2 cellular contexts compared by ENCODE assay signal in the genomic region with DNA sequence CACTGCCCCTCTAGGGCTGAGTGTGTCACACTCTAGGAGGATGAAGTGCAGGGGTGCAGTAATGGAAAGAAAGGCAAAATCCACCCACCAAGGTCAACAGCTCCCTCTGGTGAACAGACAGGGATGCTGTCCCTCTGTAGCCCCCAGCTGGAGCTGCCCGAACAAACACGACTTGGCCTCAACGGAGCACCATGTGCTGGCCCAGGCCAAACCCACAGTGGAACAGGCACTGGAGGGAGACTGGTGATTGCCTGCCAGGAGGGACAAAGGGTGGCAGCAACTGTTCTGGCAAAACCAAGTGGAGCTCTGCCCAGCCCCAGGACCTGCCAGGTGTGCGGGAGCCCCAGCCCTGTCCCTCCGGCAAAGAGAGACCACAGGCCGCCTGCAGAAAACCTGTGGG.
TF ChIP-seq lines count a peak whose summit lies in the region.

No MANE protein-coding gene starts in this region.

TF ChIP-seq in IMR-90, 13 proteins besides CTCF, POLR2A, EP300 and RAD21:
- TF ChIP-seq MXI1 (IDR thresholded peaks at IDR 0.05; ENCODE audit: borderline replicate concordance, low read depth, low read length) (no peak), MAZ (IDR thresholded peaks at IDR 0.05; ENCODE audit: borderline replicate concordance, low read depth, low read length) (no peak), CHD1 (IDR thresholded peaks at IDR 0.05; ENCODE audit: low read depth, low read length) (no peak), FOS (IDR thresholded peaks at IDR 0.05; ENCODE audit: low read depth, low read length) (no peak), SMC3 (IDR thresholded peaks at IDR 0.05; ENCODE audit: low read depth, low read length) (no peak), NFE2L2 (IDR thresholded peaks at IDR 0.05; ENCODE audit: low read depth, low read length) (no peak)

TF ChIP-seq in WTC11, 78 proteins besides CTCF, POLR2A, EP300 and RAD21:
- TF ChIP-seq SP1 (CRISPR knock-in tag; conservative IDR thresholded peaks at IDR 0.05) (no peak), NR3C1 (CRISPR knock-in tag; conservative IDR thresholded peaks at IDR 0.05; ENCODE audit: low read depth) (no peak), RELA (CRISPR knock-in tag; IDR thresholded peaks at IDR 0.05; ENCODE audit: borderline replicate concordance) (no peak), PRDM15 (CRISPR knock-in tag; IDR thresholded peaks at IDR 0.05) (no peak), ZNF671 (CRISPR knock-in tag; IDR thresholded peaks at IDR 0.05) (no peak), MYBL2 (CRISPR knock-in tag; IDR thresholded peaks at IDR 0.05) (no peak), HMGXB4 (CRISPR knock-in tag; IDR thresholded peaks at IDR 0.05) (no peak), ZNF263 (CRISPR knock-in tag; IDR thresholded peaks at IDR 0.05; ENCODE audit: low read depth) (no peak), FOXP1 (CRISPR knock-in tag; IDR thresholded peaks at IDR 0.05; ENCODE audit: borderline replicate concordance) (no peak), ZNF396 (CRISPR knock-in tag; IDR thresholded peaks at IDR 0.05; ENCODE audit: borderline replicate concordance) (no peak), NR1H2 (CRISPR knock-in tag; IDR thresholded peaks at IDR 0.05) (no peak), ZNF138 (CRISPR knock-in tag; conservative IDR thresholded peaks at IDR 0.05) (no peak), TEAD1 (CRISPR knock-in tag; IDR thresholded peaks at IDR 0.05) (no peak), E2F5 (CRISPR knock-in tag; IDR thresholded peaks at IDR 0.05) (no peak), CREM (CRISPR knock-in tag; IDR thresholded peaks at IDR 0.05) (no peak), GRHL2 (CRISPR knock-in tag; IDR thresholded peaks at IDR 0.05; ENCODE audit: insufficient replicate concordance, severe bottlenecking) (no peak)
- TF ChIP-seq, protein P1, sequence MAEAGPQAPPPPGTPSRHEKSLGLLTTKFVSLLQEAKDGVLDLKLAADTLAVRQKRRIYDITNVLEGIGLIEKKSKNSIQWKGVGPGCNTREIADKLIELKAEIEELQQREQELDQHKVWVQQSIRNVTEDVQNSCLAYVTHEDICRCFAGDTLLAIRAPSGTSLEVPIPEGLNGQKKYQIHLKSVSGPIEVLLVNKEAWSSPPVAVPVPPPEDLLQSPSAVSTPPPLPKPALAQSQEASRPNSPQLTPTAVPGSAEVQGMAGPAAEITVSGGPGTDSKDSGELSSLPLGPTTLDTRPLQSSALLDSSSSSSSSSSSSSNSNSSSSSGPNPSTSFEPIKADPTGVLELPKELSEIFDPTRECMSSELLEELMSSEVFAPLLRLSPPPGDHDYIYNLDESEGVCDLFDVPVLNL (CRISPR knock-in tag; IDR thresholded peaks at IDR 0.05; ENCODE audit: borderline replicate concordance, low read depth), result no peak
- TF ChIP-seq, protein P2, sequence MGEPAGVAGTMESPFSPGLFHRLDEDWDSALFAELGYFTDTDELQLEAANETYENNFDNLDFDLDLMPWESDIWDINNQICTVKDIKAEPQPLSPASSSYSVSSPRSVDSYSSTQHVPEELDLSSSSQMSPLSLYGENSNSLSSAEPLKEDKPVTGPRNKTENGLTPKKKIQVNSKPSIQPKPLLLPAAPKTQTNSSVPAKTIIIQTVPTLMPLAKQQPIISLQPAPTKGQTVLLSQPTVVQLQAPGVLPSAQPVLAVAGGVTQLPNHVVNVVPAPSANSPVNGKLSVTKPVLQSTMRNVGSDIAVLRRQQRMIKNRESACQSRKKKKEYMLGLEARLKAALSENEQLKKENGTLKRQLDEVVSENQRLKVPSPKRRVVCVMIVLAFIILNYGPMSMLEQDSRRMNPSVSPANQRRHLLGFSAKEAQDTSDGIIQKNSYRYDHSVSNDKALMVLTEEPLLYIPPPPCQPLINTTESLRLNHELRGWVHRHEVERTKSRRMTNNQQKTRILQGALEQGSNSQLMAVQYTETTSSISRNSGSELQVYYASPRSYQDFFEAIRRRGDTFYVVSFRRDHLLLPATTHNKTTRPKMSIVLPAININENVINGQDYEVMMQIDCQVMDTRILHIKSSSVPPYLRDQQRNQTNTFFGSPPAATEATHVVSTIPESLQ (CRISPR knock-in tag; IDR thresholded peaks at IDR 0.05), result no peak
